In genomic region chr16:78504391-78504945, GRCh38 we compare ENCODE assay signal across 16 cellular contexts.
DNase-seq lines count a peak whose midpoint lies in the region; ATAC-seq, FAIRE-seq and TF ChIP-seq lines count a peak whose summit lies in the region.
"Had no signal": no experiment of that assay in that cellular context is flagged by ENCODE, and none has a peak within 500 bp of the region (broad histone marks: within the 10 kb centered on the region; RNA-seq: fewer than 3 reads in every experiment).

No MANE protein-coding gene starts in this region.

- ATAC-seq in HepG2, result no peak
- ATAC-seq in right lobe of liver, result no peak
- ATAC-seq in psoas muscle, result peak in 3 of 4 donors; percentile 23 to 52 (median 41)
- ATAC-seq: activated naive CD4-positive, alpha-beta T cell treated with anti-CD3 and anti-CD28 coated beads, Interleukin-2, amount 50 U/mL, for 72 hours had no signal

- DNase-seq in HepG2 (ENCODE audit: low spot score) (no peak), right lobe of liver (no peak), inferior parietal cortex (ENCODE audit: extremely low spot score) (peak; percentile 42), psoas muscle (peak; percentile 35 to 73), GF-D8 (lab: John Stamatoyannopoulos, UW) (no peak), ACHN (no peak), HK-2 (ENCODE audit: unreplicated experiment) (no peak), GM03348 (ENCODE audit: low spot score) (no peak)
- DNase-seq: brain microvascular endothelial cell; CD4-positive, alpha-beta memory T cell; DMS79; NCI-H1417 treated with DMSO at 0.1 percent for 48 hours; NCI-H2171 treated with DMSO at 0.1 percent for 48 hours; NCI-H774 had no signal

- WGBS in HepG2 (ENCODE audit: low lambda C conversion rate), result 81% methylated on average over 15 of the region's 15 CpGs
- 37% methylated on average over 15 of the region's 15 CpGs for WGBS in right lobe of liver (ENCODE audit: insufficient coverage, low coverage, low lambda C conversion rate, missing lambda C conversion rate)
- 26 to 44% (median 33%) methylated on average over 15 of the region's 15 CpGs for WGBS in psoas muscle, 3 donors

- no peaks in the 10 kb centered on the region for H3K9me3 ChIP-seq in HepG2 (ENCODE audit: low read length)
- no peaks in the 10 kb centered on the region for H3K9me3 ChIP-seq in right lobe of liver
- no peaks in the 10 kb centered on the region for H3K9me3 ChIP-seq in psoas muscle
- H3K9me3 ChIP-seq: heart left ventricle had no signal

- POLR2A ChIA-PET in HepG2 (lab: Yijun Ruan, JAX), result interaction anchor here (2.3 to 3.8 kb wide), 2 partner anchors 18 to 23 kb away, joined by 9 to 88 read pairs; no protein-coding TSS in a partner anchor

- H3K27me3 ChIP-seq in HepG2 (ENCODE audit: control insufficient read depth in 1 of 2, insufficient read depth in 2 of 2, low read length in 2 of 2) (no peaks in the 10 kb centered on the region), right lobe of liver (no peaks in the 10 kb centered on the region), psoas muscle (ENCODE audit: insufficient read depth in 3 of 3, low read length in 2 of 3) (no peaks in the 10 kb centered on the region)
- H3K27me3 ChIP-seq: brain microvascular endothelial cell, heart left ventricle had no signal

- intact Hi-C loops in HepG2 (cut with micrococcal nuclease; ENCODE audit: unreplicated experiment) (loop anchor here (2.0 to 10.0 kb wide), 3 partner anchors 266 to 1100 kb away; partner anchors contain the start of gene MAF), right lobe of liver (cut with DNase I) (loop anchor here (10.0 kb wide), 1 partner anchor 260 kb away; no protein-coding TSS in a partner anchor), psoas muscle (cut with DNase I) (loop anchor here (2.0 to 10.0 kb wide), 5 partner anchors 266 to 1098 kb away; partner anchors contain the start of gene MAF (in 1 of the 2))

- FAIRE-seq in HepG2 (lab: Jason Lieb, UNC), result no peak

- CTCF ChIA-PET in HepG2 (lab: Yijun Ruan, JAX; ENCODE audit: low intra/inter-chr PET ratio, low total read pairs), result interaction anchor here (1.1 kb wide), 1 partner anchor 276 kb away, joined by 4 read pairs; no protein-coding TSS in a partner anchor

- no peak overlapping the region for H3K9ac ChIP-seq in HepG2 (ENCODE audit: insufficient read depth, low read depth, low read length)

- no peak overlapping the region for H2AFZ ChIP-seq in HepG2 (ENCODE audit: low read length)

- no peaks in the 10 kb centered on the region for H3K79me2 ChIP-seq in HepG2 (ENCODE audit: insufficient read depth, low read length)

- no peak overlapping the region; the same call in 1 of the 2 replicates for H3K4me2 ChIP-seq in HepG2 (ENCODE audit: low read depth, low read length)

- TF ChIP-seq RAD21 in HepG2 (CRISPR knock-in tag; IDR thresholded peaks at IDR 0.05), result no peak

- H3K27ac ChIP-seq in HepG2 (ENCODE audit: extremely low read length, insufficient read depth, low read length), result no peak overlapping the region
- H3K27ac ChIP-seq in right lobe of liver, result peak overlapping the region in 1 of 3 donors; percentile 90
- H3K27ac ChIP-seq in psoas muscle, result peak overlapping the region; percentile 77
- H3K27ac ChIP-seq: brain microvascular endothelial cell had no signal

- H3K36me3 ChIP-seq in HepG2 (replicated peaks in 1 of 2; ENCODE audit: control insufficient read depth in 1 of 2, insufficient read depth in 2 of 2, low read length in 2 of 2) (no peaks in the 10 kb centered on the region), right lobe of liver (no peaks in the 10 kb centered on the region), psoas muscle (ENCODE audit: insufficient read depth in 1 of 2, low read depth in 1 of 2) (no peaks in the 10 kb centered on the region)
- H3K36me3 ChIP-seq: brain microvascular endothelial cell, heart left ventricle had no signal

- TF ChIP-seq CTCF in HepG2 (CRISPR knock-in tag; IDR thresholded peaks at IDR 0.05) (no peak), right lobe of liver (IDR thresholded peaks at IDR 0.05) (no peak), psoas muscle (IDR thresholded peaks at IDR 0.05) (no peak)

- H3K4me3 ChIP-seq in HepG2 (replicated peaks in 1 of 3; ENCODE audit: insufficient read depth in 1 of 3, low read depth in 2 of 3, low read length in 3 of 3) (no peak overlapping the region), right lobe of liver (no peak overlapping the region), psoas muscle (no peak overlapping the region)

- no peaks in the 10 kb centered on the region for H4K20me1 ChIP-seq in HepG2 (ENCODE audit: insufficient read depth, low read length)

- H3K4me1 ChIP-seq in HepG2 (ENCODE audit: insufficient read depth, low read length) (peaks cover 61% of the 10 kb centered on the region), right lobe of liver (peaks cover 0 to 12% (median 2%) of the 10 kb centered on the region in 4 donors), psoas muscle (peaks cover 23% of the 10 kb centered on the region)

- TF ChIP-seq EP300 in HepG2 (IDR thresholded peaks at IDR 0.05; ENCODE audit: low read depth in 2 of 2, low read length in 2 of 2), result no peak
- no peak for TF ChIP-seq EP300 in HepG2 (CRISPR knock-in tag; IDR thresholded peaks at IDR 0.05; ENCODE audit: borderline replicate concordance)

- TF ChIP-seq POLR2A in HepG2 (IDR thresholded peaks at IDR 0.05; ENCODE audit: insufficient read depth in 1 of 2, low read depth in 2 of 2, low read length in 2 of 2) (no peak), right lobe of liver (IDR thresholded peaks at IDR 0.05) (no peak)

- in situ Hi-C loops in HepG2 (cut with HindIII; ENCODE audit: extremely low pct_ligation_motif_present, low pct_unique_long_range_greater_than_20kb) (loop anchor here (5.0 to 25.0 kb wide), 2 partner anchors 268 to 1108 kb away; partner anchors contain the start of gene MAF), ACHN (cut with HindIII; ENCODE audit: low pct_ligation_motif_present, low pct_unique_long_range_greater_than_20kb, low sequenced_read_pairs) (no loop called here)

- no TSS peak for BruUV-seq in HepG2 (replicated peaks; lab: Mats Ljungman, UMichigan)

TF ChIP-seq in HepG2, 621 proteins besides CTCF, POLR2A, EP300 and RAD21:
- TF ChIP-seq ZBTB38 (CRISPR knock-in tag; IDR thresholded peaks at IDR 0.05) (0 out of 2 replicates have a peak, but pooled peaks have one; percentile 34), AGO2 (optimal IDR thresholded peaks at IDR 0.05; ENCODE audit: low read depth, low read length) (no peak)
TF ChIP-seq in HepG2: peak in this region for 1.

Comparison
In these comparisons a context has a peak if more than half of its experiments do, and no peak if none do; other contexts are left out.
1. ATAC-seq: peak in psoas muscle (3 of 4); none in HepG2 (single experiment) and right lobe of liver (0 of 4).
2. DNase-seq: peak in inferior parietal cortex (single experiment) and psoas muscle (2 of 2); none in HepG2 (single experiment), right lobe of liver (0 of 3), GF-D8 (single experiment), ACHN (single experiment), HK-2 (single experiment) and GM03348 (single experiment).